Comparison of ENCODE assay signal across 8 cellular contexts in the genomic region with DNA sequence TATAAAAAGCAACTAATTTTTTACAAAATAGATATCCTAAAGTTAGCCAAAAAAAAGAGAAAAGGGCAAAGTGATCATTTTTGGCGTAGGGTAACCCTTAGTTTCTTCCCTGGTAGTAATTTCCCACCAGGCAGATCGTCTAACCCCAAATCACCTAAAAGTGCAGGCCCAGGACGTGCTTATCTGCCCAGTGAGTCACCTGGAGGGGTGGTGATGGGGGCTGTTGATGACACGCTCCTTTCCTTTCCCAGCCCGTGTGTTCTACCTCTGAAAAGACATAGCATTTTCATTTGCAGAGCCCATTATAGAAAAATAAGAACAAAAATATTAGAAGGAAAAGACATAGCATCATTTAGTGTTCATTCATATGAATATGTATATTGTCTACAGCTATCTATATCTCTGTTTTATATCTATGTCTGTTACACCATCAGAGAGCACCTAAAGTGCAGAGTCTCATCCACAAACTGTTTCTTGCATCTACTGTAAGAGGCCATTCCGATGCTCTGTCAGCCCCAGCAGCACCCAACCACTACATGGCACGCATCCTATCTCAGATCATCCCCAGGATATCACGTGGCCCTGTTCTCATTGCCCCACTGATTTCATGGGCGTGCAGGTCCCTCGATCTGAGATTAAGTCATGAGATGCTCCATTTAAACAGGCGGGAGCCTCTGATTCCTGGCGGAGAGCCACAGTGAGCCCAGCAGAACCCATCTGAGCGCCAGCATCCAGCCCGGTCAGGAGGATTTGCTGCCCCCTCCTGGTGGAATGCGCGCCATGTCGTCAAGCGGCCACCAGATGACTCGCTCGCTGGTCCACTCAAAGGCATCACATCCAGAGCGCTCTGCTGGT. TPM values are rescaled to one million over a fixed set of nuclear protein-coding genes. Genes with fewer than 3 reads are reported as not detected.
DNase-seq lines count a peak whose midpoint lies in the region; ATAC-seq, FAIRE-seq and TF ChIP-seq lines count a peak whose summit lies in the region.

No MANE protein-coding gene starts in this region.

- H3K4me3 Mint-ChIP-seq in activated naive CD8-positive, alpha-beta T cell treated with anti-CD3 and anti-CD28 coated beads, Interleukin-2, amount 50 U/mL, for 24 hours = no peak overlapping the region

- H3K27ac Mint-ChIP-seq in activated naive CD8-positive, alpha-beta T cell treated with anti-CD3 and anti-CD28 coated beads, Interleukin-2, amount 50 U/mL, for 24 hours = no peak overlapping the region

- peak; percentile 86 for FAIRE-seq in GM19239 (lab: Jason Lieb, UNC)

- ATAC-seq in activated naive CD8-positive, alpha-beta T cell treated with anti-CD3 and anti-CD28 coated beads, Interleukin-2, amount 50 U/mL, for 24 hours = peak; percentile 95
- no peak for ATAC-seq in HG03354 (IDR thresholded peaks at IDR 0.05; ENCODE audit: poor library complexity, severe bottlenecking, unreplicated experiment)

- no peak overlapping the region for H3K4me3 ChIP-seq in AG04449 (ENCODE audit: low read depth, low read length)
- no peak overlapping the region for H3K4me3 ChIP-seq in left ventricle myocardium inferior

- H3K27me3 ChIP-seq in left ventricle myocardium inferior (ENCODE audit: low read depth) = peaks cover 48% of the 10 kb centered on the region

- POLR2A ChIA-PET in AG04449 (lab: Yijun Ruan, JAX) = no interaction called here

- H3K9me3 Mint-ChIP-seq in activated naive CD8-positive, alpha-beta T cell treated with anti-CD3 and anti-CD28 coated beads, Interleukin-2, amount 50 U/mL, for 24 hours = no peaks in the 10 kb centered on the region

- intact Hi-C loops in left ventricle myocardium inferior (cut with micrococcal nuclease) = loop anchor here (10.0 kb wide), 1 partner anchor 57 kb away; the partner anchor contains the start of gene TMC4

- no peaks in the 10 kb centered on the region for H3K9me3 ChIP-seq in left ventricle myocardium inferior (replicated peaks)

- no peak for DNase-seq in AG04449 (ENCODE audit: low read depth, low spot score)
- DNase-seq in GM19239 (ENCODE audit: insufficient read length, low spot score) = peak; percentile 78
- DNase-seq in NCI-H1105 treated with DMSO at 0.1 percent for 48 hours (lab: John Stamatoyannopoulos, UW) = peak; percentile 88
- DNase-seq in T-helper 1 cell = peak; percentile 61 to 82 (median 75)
- peak; percentile 96 for DNase-seq in activated naive CD8-positive, alpha-beta T cell treated with anti-CD3 and anti-CD28 coated beads, Interleukin-2, amount 50 U/mL, for 24 hours
- DNase-seq in left ventricle myocardium inferior = peak; percentile 84
- DNase-seq in putamen (ENCODE audit: low spot score) = peak; percentile 84

- H3K36me3 Mint-ChIP-seq in activated naive CD8-positive, alpha-beta T cell treated with anti-CD3 and anti-CD28 coated beads, Interleukin-2, amount 50 U/mL, for 24 hours (ENCODE audit: low read depth) = no peaks in the 10 kb centered on the region

- no peaks in the 10 kb centered on the region for H3K4me1 ChIP-seq in left ventricle myocardium inferior

- no peak overlapping the region for H3K27ac ChIP-seq in left ventricle myocardium inferior (replicated peaks)

- peaks cover 6% of the 10 kb centered on the region for H3K4me1 Mint-ChIP-seq in activated naive CD8-positive, alpha-beta T cell treated with anti-CD3 and anti-CD28 coated beads, Interleukin-2, amount 50 U/mL, for 24 hours

- no peaks in the 10 kb centered on the region for H3K36me3 ChIP-seq in left ventricle myocardium inferior

- TF ChIP-seq CTCF in AG04449 (IDR thresholded peaks at IDR 0.05; ENCODE audit: insufficient read depth, low read length, missing control alignments) = peak; percentile 93
- TF ChIP-seq CTCF in left ventricle myocardium inferior (IDR thresholded peaks at IDR 0.05; ENCODE audit: borderline replicate concordance) = peak; percentile 94

- H3K27me3 Mint-ChIP-seq in activated naive CD8-positive, alpha-beta T cell treated with anti-CD3 and anti-CD28 coated beads, Interleukin-2, amount 50 U/mL, for 24 hours = peaks cover 33% of the 10 kb centered on the region

- CTCF ChIA-PET in AG04449 (lab: Yijun Ruan, JAX) = interaction anchor here (0.6 to 2.4 kb wide), 13 partner anchors 15 to 81 kb away, joined by 3 to 22 read pairs (median 3); partner anchors contain the start of gene MBOAT7

RNA-seq across cellular contexts. Expression of gene LILRB3, which starts 8.5 kb away (rescaled TPM):
- 4.7 TPM for total RNA-seq in left ventricle myocardium inferior

RNA-seq across cellular contexts. Expression of gene LILRA6, which starts 11.3 kb away (rescaled TPM):
- total RNA-seq in left ventricle myocardium inferior = 1.2 TPM

RNA-seq across cellular contexts. Expression of gene LILRB5, which starts 25.8 kb away (rescaled TPM):
- 5.7 TPM for total RNA-seq in left ventricle myocardium inferior

RNA-seq across cellular contexts. Expression of gene RPS9, which starts 30.6 kb away (rescaled TPM):
- 648 TPM for total RNA-seq in left ventricle myocardium inferior

RNA-seq across cellular contexts. Expression of gene TSEN34, which starts 40.2 kb away (rescaled TPM):
- 16.2 TPM for total RNA-seq in left ventricle myocardium inferior
